In genomic region chr6:2988076-2988425, GRCh38 we compare ENCODE assay signal across 8 cellular contexts. TPM values are rescaled to one million over a fixed set of nuclear protein-coding genes. Genes with fewer than 3 reads are reported as not detected.
DNase-seq lines count a peak whose midpoint lies in the region; ATAC-seq and TF ChIP-seq lines count a peak whose summit lies in the region.

No MANE protein-coding gene starts in this region.

- ATAC-seq in activated CD8-positive, alpha-beta T cell treated with anti-CD3 and anti-CD28 coated beads for 36 hours: no peak

- H3K4me1 ChIP-seq in iPS-15b (ENCODE audit: control insufficient read depth, insufficient read depth, low read length) (peaks cover 24% of the 10 kb centered on the region), stomach smooth muscle (ENCODE audit: control insufficient read depth, insufficient read depth, low read length) (peaks cover 18% of the 10 kb centered on the region)

- H3K4me1 Mint-ChIP-seq in activated CD8-positive, alpha-beta T cell treated with anti-CD3 and anti-CD28 coated beads for 36 hours (ENCODE audit: low read depth): peaks cover 19% of the 10 kb centered on the region

- DNase-seq in DMS 273 (lab: John Stamatoyannopoulos, UW; ENCODE audit: unreplicated experiment) (peak; percentile 40), DMS 273 treated with DMSO at 0.1 percent for 48 hours (lab: John Stamatoyannopoulos, UW) (no peak), GOT3 (lab: John Stamatoyannopoulos, UW) (no peak), NCI-H748 (lab: John Stamatoyannopoulos, UW; ENCODE audit: unreplicated experiment) (no peak), CD1c-positive myeloid dendritic cell (ENCODE audit: extremely low spot score) (no peak)
- DNase-seq in activated CD8-positive, alpha-beta T cell treated with anti-CD3 and anti-CD28 coated beads for 36 hours: no peak

- H3K27ac Mint-ChIP-seq in activated CD8-positive, alpha-beta T cell treated with anti-CD3 and anti-CD28 coated beads for 36 hours: peak overlapping the region; percentile 91

- no peaks in the 10 kb centered on the region for H3K36me3 ChIP-seq in iPS-15b (ENCODE audit: control insufficient read depth, insufficient read depth, low read length)
- no peaks in the 10 kb centered on the region for H3K36me3 ChIP-seq in stomach smooth muscle (ENCODE audit: control insufficient read depth in 2 of 2, insufficient read depth in 2 of 2, low read length in 2 of 2)

- intact Hi-C loops in activated CD8-positive, alpha-beta T cell treated with anti-CD3 and anti-CD28 coated beads for 36 hours (cut with micrococcal nuclease): loop anchor here (2.0 to 5.0 kb wide), 2 partner anchors 46 to 141 kb away; no protein-coding TSS in a partner anchor

- no peaks in the 10 kb centered on the region for H3K36me3 Mint-ChIP-seq in activated CD8-positive, alpha-beta T cell treated with anti-CD3 and anti-CD28 coated beads for 36 hours (ENCODE audit: low read depth)

- H3K27ac ChIP-seq in stomach smooth muscle (ENCODE audit: low read length): peak overlapping the region; percentile 99

- H3K27me3 Mint-ChIP-seq in activated CD8-positive, alpha-beta T cell treated with anti-CD3 and anti-CD28 coated beads for 36 hours: no peaks in the 10 kb centered on the region

- POLR2A ChIA-PET in activated CD8-positive, alpha-beta T cell treated with anti-CD3 and anti-CD28 coated beads for 36 hours (lab: Charles Lee): interaction anchor here (0.8 to 3.5 kb wide), 11 partner anchors 10 to 222 kb away, joined by 3 to 33 read pairs (median 7); partner anchors contain the start of genes NQO2 and WRNIP1

- CTCF ChIA-PET in activated CD8-positive, alpha-beta T cell treated with anti-CD3 and anti-CD28 coated beads for 36 hours (lab: Charles Lee): interaction anchor here (0.8 to 6.9 kb wide), 19 partner anchors 9 to 222 kb away, joined by 3 to 85 read pairs (median 11); partner anchors contain the start of genes NQO2, RIPK1, SERPINB1 and SERPINB6

- peak overlapping the region; percentile 95 for H3K4me3 Mint-ChIP-seq in activated CD8-positive, alpha-beta T cell treated with anti-CD3 and anti-CD28 coated beads for 36 hours

- no peaks in the 10 kb centered on the region for H3K9me3 Mint-ChIP-seq in activated CD8-positive, alpha-beta T cell treated with anti-CD3 and anti-CD28 coated beads for 36 hours

- H3K9ac ChIP-seq in iPS-15b (ENCODE audit: low read depth, low read length): peak overlapping the region; percentile 19
- H3K9ac ChIP-seq in stomach smooth muscle (ENCODE audit: low read length in 2 of 2): peak overlapping the region; percentile 86 to 89

- no peak for TF ChIP-seq CTCF in activated CD8-positive, alpha-beta T cell treated with anti-CD3 and anti-CD28 coated beads for 36 hours (IDR thresholded peaks at IDR 0.05)

- H3K4me3 ChIP-seq in iPS-15b (ENCODE audit: low read depth, low read length) (peak overlapping the region; percentile 56), stomach smooth muscle (ENCODE audit: low read length in 2 of 2) (peak overlapping the region; percentile 81 to 91)

- H3K27me3 ChIP-seq in iPS-15b (ENCODE audit: control insufficient read depth, insufficient read depth, low read length): no peaks in the 10 kb centered on the region
- H3K27me3 ChIP-seq in stomach smooth muscle (ENCODE audit: control insufficient read depth in 1 of 2, insufficient read depth in 2 of 2, low read length in 2 of 2): no peaks in the 10 kb centered on the region

- H3K9me3 ChIP-seq in iPS-15b (ENCODE audit: control insufficient read depth, insufficient read depth, low read length) (no peaks in the 10 kb centered on the region), stomach smooth muscle (ENCODE audit: control insufficient read depth in 2 of 2, low read length in 2 of 2) (no peaks in the 10 kb centered on the region)

RNA-seq across cellular contexts. Expression of gene NQO2, which starts 11.6 kb away (rescaled TPM):
- 10 to 100 TPM; 23.8 to 24.7 TPM for total RNA-seq in activated CD8-positive, alpha-beta T cell treated with anti-CD3 and anti-CD28 coated beads for 36 hours

RNA-seq across cellular contexts. Expression of gene SERPINB6, which starts 16.7 kb away (rescaled TPM):
- total RNA-seq in activated CD8-positive, alpha-beta T cell treated with anti-CD3 and anti-CD28 coated beads for 36 hours: 10 to 100 TPM; 52.2 to 53.8 TPM
